Comparison of ENCODE assay signal across 16 cellular contexts in the genomic region with DNA sequence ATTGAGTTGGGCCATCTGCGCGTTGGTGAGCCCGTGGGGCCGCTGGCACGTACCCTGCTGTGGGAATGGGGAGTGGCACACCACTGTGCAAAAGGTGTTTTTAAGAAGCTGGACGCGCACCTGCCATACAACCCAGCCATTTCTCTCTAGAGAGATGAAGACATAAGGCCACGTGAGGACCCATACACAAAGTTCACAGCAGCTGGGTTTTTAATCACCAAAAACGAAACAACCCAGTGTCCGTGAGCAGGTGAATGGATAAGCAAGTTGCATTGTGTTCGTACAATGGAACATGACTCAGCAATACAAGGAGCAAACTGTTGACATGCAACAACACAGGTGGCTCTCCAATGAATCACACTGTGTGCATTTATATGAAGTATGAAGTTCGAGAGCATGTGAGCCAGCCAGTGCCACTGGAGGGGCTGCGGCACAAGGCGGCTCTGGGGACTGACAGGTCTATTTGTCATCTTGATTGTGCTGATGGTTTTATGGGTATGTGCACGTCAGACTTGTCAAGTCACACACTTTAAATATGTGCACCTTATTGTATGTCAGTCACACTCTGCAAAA. TPM values are rescaled to one million over a fixed set of nuclear protein-coding genes. Genes with fewer than 3 reads are reported as not detected.
A peak's percentile ranks its signal among the peaks of the same experiment; 100 is the strongest.
DNase-seq lines count a peak whose midpoint lies in the region; TF ChIP-seq lines count a peak whose summit lies in the region.
"Had no signal": no experiment of that assay in that cellular context is flagged by ENCODE, and none has a peak within 500 bp of the region (broad histone marks: within the 10 kb centered on the region; RNA-seq: fewer than 3 reads in every experiment).

No MANE protein-coding gene starts in this region.

- peaks cover 13% of the 10 kb centered on the region for H3K4me1 Mint-ChIP-seq in type B pancreatic cell (ENCODE audit: unreplicated experiment)

- no peak overlapping the region for H3K4me3 ChIP-seq in fibroblast of pulmonary artery (replicated peaks; ENCODE audit: low read depth, low read length)

- H3K36me3 Mint-ChIP-seq in type B pancreatic cell: no peaks in the 10 kb centered on the region

- no peak for TF ChIP-seq CTCF in fibroblast of pulmonary artery (IDR thresholded peaks at IDR 0.05; ENCODE audit: low read length, missing control alignments)
- no peak for TF ChIP-seq CTCF in type B pancreatic cell (conservative IDR thresholded peaks at IDR 0.05)

- no peaks in the 10 kb centered on the region for H3K9me3 Mint-ChIP-seq in type B pancreatic cell
- H3K9me3 Mint-ChIP-seq: activated T-cell treated with anti-CD3 and anti-CD28 coated beads, Interleukin-2, amount 50 U/mL, for 24 hours; CD4-positive, alpha-beta T cell had no signal

- no peak overlapping the region for H3K27ac Mint-ChIP-seq in type B pancreatic cell
- H3K27ac Mint-ChIP-seq: activated T-cell treated with anti-CD3 and anti-CD28 coated beads, Interleukin-2, amount 50 U/mL, for 24 hours; CD4-positive, alpha-beta T cell; progenitor cell of endocrine pancreas had no signal

- H3K4me3 Mint-ChIP-seq in type B pancreatic cell: no peak overlapping the region
- H3K4me3 Mint-ChIP-seq: activated T-cell treated with anti-CD3 and anti-CD28 coated beads, Interleukin-2, amount 50 U/mL, for 24 hours; CD4-positive, alpha-beta T cell had no signal

- H3K27me3 Mint-ChIP-seq in type B pancreatic cell: peaks cover 8% of the 10 kb centered on the region

- DNase-seq in DMS153 treated with DMSO at 0.1 percent for 48 hours (lab: John Stamatoyannopoulos, UW; ENCODE audit: unreplicated experiment): peak; percentile 98
- peak; percentile 80 for DNase-seq in NCI-H1105 (lab: John Stamatoyannopoulos, UW)
- DNase-seq in NCI-H774 (lab: John Stamatoyannopoulos, UW): peak; percentile 91
- DNase-seq in fibroblast of pulmonary artery (ENCODE audit: low read depth): peak; percentile 20
- no peak for DNase-seq in type B pancreatic cell (ENCODE audit: extremely low spot score, unreplicated experiment)
- no peak for DNase-seq in AG08396 (ENCODE audit: low spot score)
- DNase-seq in NK-92 treated with Interleukin-12 subunit alpha and Interleukin-12 subunit beta, amount 100 ng/mL, for 24 hours (lab: John Stamatoyannopoulos, UW): no peak
- DNase-seq in OCI-M1 (lab: John Stamatoyannopoulos, UW): no peak
- DNase-seq: activated CD4-positive, CD25-positive, alpha-beta regulatory T cell; activated T-cell treated with anti-CD3 and anti-CD28 coated beads, Interleukin-2, amount 50 U/mL, for 24 hours; CD4-positive, alpha-beta T cell; erythroblast; stimulated activated CD4-positive, alpha-beta T cell treated with anti-CD3 and anti-CD28 coated beads, Interleukin-4, amount 100 ng/mL, for 4 hours had no signal

RNA-seq across cellular contexts. Expression of a gene that starts 30.6 kb away (rescaled TPM):
- 3.0 and 9.3 TPM in 2 replicates for total RNA-seq in type B pancreatic cell (ENCODE audit: low replicate concordance)

RNA-seq across cellular contexts. Expression of a gene that starts 45.8 kb away (rescaled TPM):
- total RNA-seq in type B pancreatic cell (ENCODE audit: low replicate concordance): 33.8 and 37.7 TPM in 2 replicates

RNA-seq across cellular contexts. Expression of a gene that starts 50.1 kb away (rescaled TPM):
- total RNA-seq in type B pancreatic cell (ENCODE audit: low replicate concordance): 0.10 and 0.19 TPM in 2 replicates
- total RNA-seq: CD4-positive, alpha-beta T cell; HT-29 had no signal

RNA-seq across cellular contexts. Expression of a gene that starts 54.7 kb away (rescaled TPM):
- total RNA-seq in type B pancreatic cell (ENCODE audit: low replicate concordance): 0.19 TPM in 1 of 2 replicates, not detected in the other
- total RNA-seq: HT-29, progenitor cell of endocrine pancreas, SK-MEL-5 had no signal

Comparison
In these comparisons a context has a peak if more than half of its experiments do, and no peak if none do; other contexts are left out.
1. DNase-seq: peak in DMS153 treated with DMSO at 0.1 percent for 48 hours (single experiment), NCI-H1105 (single experiment), NCI-H774 (single experiment) and fibroblast of pulmonary artery (single experiment); none in type B pancreatic cell (single experiment), AG08396 (single experiment), NK-92 treated with Interleukin-12 subunit alpha and Interleukin-12 subunit beta, amount 100 ng/mL, for 24 hours (single experiment) and OCI-M1 (single experiment).